In the genomic region with DNA sequence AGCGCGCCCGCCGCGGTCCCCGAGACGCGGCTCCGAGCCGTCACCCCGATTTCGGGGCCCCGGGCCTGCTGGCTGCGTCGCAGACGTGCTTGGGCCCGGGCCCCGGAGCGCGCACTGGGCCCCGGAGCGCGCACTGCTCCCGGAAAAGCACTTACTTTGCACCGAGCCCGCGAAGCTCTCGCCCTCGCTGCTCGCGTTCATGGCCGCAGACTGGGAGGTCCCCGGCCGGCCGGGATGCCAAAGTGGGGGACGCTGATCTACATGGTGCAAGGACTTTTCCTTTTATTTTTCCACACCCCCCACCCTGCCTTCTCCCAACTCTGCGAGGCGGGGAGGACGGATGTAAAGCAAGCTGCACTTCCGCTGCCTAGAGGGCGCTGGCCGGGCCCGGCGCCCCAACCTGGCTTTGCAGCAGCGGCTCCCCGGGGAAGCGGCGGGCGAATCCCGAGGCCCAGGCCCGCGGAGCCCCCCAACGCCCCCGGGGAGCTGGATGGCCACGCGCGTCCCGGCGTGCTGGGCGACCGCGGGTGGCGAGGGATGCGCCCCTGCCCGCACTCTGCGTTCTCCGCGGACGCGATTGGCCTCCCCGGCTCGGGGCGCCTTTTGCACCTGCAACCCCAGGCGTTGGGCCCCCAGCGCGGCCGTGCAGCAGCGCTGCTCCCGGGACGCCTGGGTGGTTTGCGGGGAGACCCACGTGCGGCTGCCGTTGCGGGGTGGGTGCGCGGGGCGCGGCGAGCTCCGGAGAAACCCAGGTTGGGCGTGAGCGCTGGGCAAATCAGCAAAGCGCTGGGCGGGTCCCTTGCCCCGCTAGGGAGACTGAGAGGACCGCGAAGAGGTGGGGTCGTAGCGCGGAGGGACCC, we compare ENCODE assay signal across 8 cellular contexts. TPM values are rescaled to one million over a fixed set of nuclear protein-coding genes. Genes with fewer than 3 reads are reported as not detected.
A peak's percentile ranks its signal among the peaks of the same experiment; 100 is the strongest.
DNase-seq lines count a peak whose midpoint lies in the region; ATAC-seq and TF ChIP-seq lines count a peak whose summit lies in the region.

A gene (minus strand): TSS at position 344 of the 860 bp plus-strand sequence. CDS start 143 bp downstream, at position 201.

- peaks cover 7 to 26% (median 25%) of the 10 kb centered on the region in 4 donors for H3K4me1 Mint-ChIP-seq in naive thymus-derived CD8-positive, alpha-beta T cell
- H3K4me1 Mint-ChIP-seq in stimulated activated naive B cell treated with anti-CD40 and anti-IgM and Interleukin-4, amounts not matched to agents 10 μg/mL and 1 μg/mL and 100 μg/mL, for 72 hours = peaks cover 7 to 23% of the 10 kb centered on the region in 2 donors

- DNase-seq in DMS153 (lab: John Stamatoyannopoulos, UW) = peak; percentile 67
- DNase-seq in Peyer's patch = peak; percentile 74 to 88 (median 87)
- peak; percentile 54 for DNase-seq in activated T-helper 1 cell treated with Interleukin-2 at 50 U/mL for 16 hours (ENCODE audit: low read depth)
- DNase-seq in fibroblast of gingiva (ENCODE audit: low read depth) = peak; percentile 77
- peak; percentile 54 to 86 (median 74) for DNase-seq in naive thymus-derived CD8-positive, alpha-beta T cell
- DNase-seq in stimulated activated naive B cell treated with anti-CD40 and anti-IgM and Interleukin-4, amounts not matched to agents 10 μg/mL and 1 μg/mL and 100 μg/mL, for 72 hours = peak; percentile 63

- no peaks in the 10 kb centered on the region for H3K9me3 ChIP-seq in HUES6 (ENCODE audit: control insufficient read depth, insufficient read depth, low read depth, low read length)
- H3K9me3 ChIP-seq in Peyer's patch = no peaks in the 10 kb centered on the region

- H3K27me3 Mint-ChIP-seq in naive thymus-derived CD8-positive, alpha-beta T cell = no peaks in the 10 kb centered on the region
- no peaks in the 10 kb centered on the region for H3K27me3 Mint-ChIP-seq in stimulated activated naive B cell treated with anti-CD40 and anti-IgM and Interleukin-4, amounts not matched to agents 10 μg/mL and 1 μg/mL and 100 μg/mL, for 72 hours

- peaks cover 0 to 6% (median 4%) of the 10 kb centered on the region in 3 donors for H3K36me3 Mint-ChIP-seq in naive thymus-derived CD8-positive, alpha-beta T cell
- H3K36me3 Mint-ChIP-seq in stimulated activated naive B cell treated with anti-CD40 and anti-IgM and Interleukin-4, amounts not matched to agents 10 μg/mL and 1 μg/mL and 100 μg/mL, for 72 hours = peaks cover 4 to 6% of the 10 kb centered on the region in 2 donors

- peak within 1 kb of the TSS; percentile 87 to 98 (median 96) for H3K27ac Mint-ChIP-seq in naive thymus-derived CD8-positive, alpha-beta T cell
- peak within 1 kb of the TSS; percentile 94 for H3K27ac Mint-ChIP-seq in stimulated activated naive B cell treated with anti-CD40 and anti-IgM and Interleukin-4, amounts not matched to agents 10 μg/mL and 1 μg/mL and 100 μg/mL, for 72 hours

- ATAC-seq in GM21423 (IDR thresholded peaks at IDR 0.05; ENCODE audit: unreplicated experiment) = peak; percentile 71
- ATAC-seq in naive thymus-derived CD8-positive, alpha-beta T cell = peak; percentile 79 to 82
- peak; percentile 85 to 86 for ATAC-seq in stimulated activated naive B cell treated with anti-CD40 and anti-IgM and Interleukin-4, amounts not matched to agents 10 μg/mL and 1 μg/mL and 100 μg/mL, for 72 hours (replicated peaks)

- peak within 1 kb of the TSS; percentile 95 for H3K4me3 ChIP-seq in HUES6 (ENCODE audit: low read depth, low read length)
- peak within 1 kb of the TSS; percentile 71 to 87 (median 86) for H3K4me3 ChIP-seq in Peyer's patch

- H3K9me3 Mint-ChIP-seq in naive thymus-derived CD8-positive, alpha-beta T cell = no peaks in the 10 kb centered on the region
- no peaks in the 10 kb centered on the region for H3K9me3 Mint-ChIP-seq in stimulated activated naive B cell treated with anti-CD40 and anti-IgM and Interleukin-4, amounts not matched to agents 10 μg/mL and 1 μg/mL and 100 μg/mL, for 72 hours

- POLR2A ChIA-PET in naive thymus-derived CD8-positive, alpha-beta T cell (lab: Charles Lee) = interaction anchor here (0.6 to 2.4 kb wide), 14 partner anchors 9 to 1651 kb away, joined by 3 to 7 read pairs (median 4); a partner anchor contains a TSS

- H3K9ac ChIP-seq in HUES6 (ENCODE audit: low read length) = peak within 1 kb of the TSS; percentile 84

- H3K36me3 ChIP-seq in HUES6 (ENCODE audit: control insufficient read depth, insufficient read depth, low read length) (peaks cover 4% of the 10 kb centered on the region), Peyer's patch (peaks cover 0 to 3% (median 0%) of the 10 kb centered on the region in 3 donors)

- H3K27me3 ChIP-seq in HUES6 (ENCODE audit: control insufficient read depth, insufficient read depth, low read length) (no peaks in the 10 kb centered on the region), Peyer's patch (no peaks in the 10 kb centered on the region)

- TF ChIP-seq POLR2A in Peyer's patch (IDR thresholded peaks at IDR 0.05) = peak; percentile 41 to 42

- H3K27ac ChIP-seq in HUES6 (ENCODE audit: low read depth, low read length) (peak within 1 kb of the TSS; percentile 85), Peyer's patch (peak within 1 kb of the TSS; percentile 88 to 94 (median 88))

- H3K4me3 Mint-ChIP-seq in naive thymus-derived CD8-positive, alpha-beta T cell = peak within 1 kb of the TSS; percentile 90 to 96 (median 92)
- peak within 1 kb of the TSS; percentile 83 to 91 for H3K4me3 Mint-ChIP-seq in stimulated activated naive B cell treated with anti-CD40 and anti-IgM and Interleukin-4, amounts not matched to agents 10 μg/mL and 1 μg/mL and 100 μg/mL, for 72 hours

- peak in 4 of 6 experiments; percentile 42 to 57 (median 46) for TF ChIP-seq CTCF in Peyer's patch (IDR thresholded peaks at IDR 0.05)

- peaks cover 8% of the 10 kb centered on the region for H3K4me1 ChIP-seq in HUES6 (ENCODE audit: control insufficient read depth, insufficient read depth, low read length)
- H3K4me1 ChIP-seq in Peyer's patch = peaks cover 0 to 9% (median 0%) of the 10 kb centered on the region in 4 donors

RNA-seq across cellular contexts. Expression of the gene that starts here (rescaled TPM):
- total RNA-seq in Peyer's patch = 10 to 100 TPM; 10.5 to 32.9 (median 16.1) TPM
- 10 to 100 TPM; 11.6 to 12.6 TPM for total RNA-seq in naive thymus-derived CD8-positive, alpha-beta T cell
- 10 to 100 TPM in 1 of 3 donors, 1 to 10 TPM in 2; 6.0 to 10.1 (median 7.1) TPM for polyA plus RNA-seq in naive thymus-derived CD8-positive, alpha-beta T cell

Comparison
In these comparisons a context has a peak if more than half of its experiments do, and no peak if none do; other contexts are left out.
1. Peak in every context shown above with its lines: DNase-seq, ATAC-seq, H3K4me3 ChIP-seq and H3K27ac ChIP-seq.